ENCODE assay signal across 1 cellular context in the genomic region with DNA sequence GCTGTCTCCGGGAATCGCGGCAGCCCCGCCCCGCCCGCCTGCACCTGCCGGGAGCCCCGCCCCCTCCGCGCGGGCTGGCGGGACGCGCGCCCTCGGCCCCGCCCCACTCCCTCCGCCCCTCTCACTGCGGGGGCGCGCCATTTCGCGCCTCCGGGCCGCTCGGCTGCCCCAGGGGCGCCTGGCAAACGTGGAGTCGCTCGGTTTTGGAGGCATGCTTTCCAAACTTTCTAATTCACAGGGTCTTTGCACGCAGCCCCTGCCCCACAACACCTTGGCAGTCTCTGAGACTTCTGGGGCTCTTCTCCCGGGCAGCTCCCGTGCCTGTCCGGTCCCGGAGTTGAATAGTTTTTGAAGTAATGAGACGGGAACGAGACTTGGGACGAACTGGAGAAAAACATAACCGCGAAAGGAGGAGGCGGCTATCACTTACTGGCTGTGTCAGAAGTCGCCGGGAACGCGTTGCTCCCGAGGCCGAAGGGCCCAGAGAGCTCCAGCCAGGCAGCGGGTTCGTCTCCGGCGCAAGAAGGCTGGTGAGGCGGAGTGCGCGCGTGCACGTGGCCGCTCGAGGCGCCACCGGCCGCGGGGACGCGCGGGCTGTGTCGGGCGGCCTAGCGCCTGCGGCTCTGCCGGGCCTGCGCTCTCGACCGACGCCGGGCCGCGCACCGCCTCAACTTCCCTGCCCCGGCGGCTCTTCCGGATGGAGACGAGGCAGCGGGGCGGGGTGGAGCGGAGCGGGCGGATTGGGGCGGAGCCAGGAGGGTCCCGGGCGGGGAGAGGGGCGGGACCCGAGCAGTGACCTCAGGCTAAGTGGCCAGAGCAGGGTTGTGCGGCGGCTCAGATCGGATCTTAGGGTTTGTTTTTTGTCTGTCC.
TF ChIP-seq lines count a peak whose summit lies in the region.

MCM9 (minus strand) TSS at position 699 of the 870 bp plus-strand sequence. CDS start 3,436 bp downstream, outside the sequence.

TF ChIP-seq in HEK293, 187 proteins besides CTCF, POLR2A, EP300 and RAD21 (continued from another document and continues in another):
- TF ChIP-seq ZBTB26 (tag by site-specific recombination; optimal IDR thresholded peaks at IDR 0.05) (peak; percentile 90), ZNF629 (tag by site-specific recombination; IDR thresholded peaks at IDR 0.05) (peak; percentile 28; the same call in 1 of the 2 replicates), TSHZ1 (tag by site-specific recombination; IDR thresholded peaks at IDR 0.05; ENCODE audit: borderline replicate concordance) (no peak), ZNF660 (tag by site-specific recombination; IDR thresholded peaks at IDR 0.05) (peak; percentile 52; the same call in 1 of the 2 replicates), ZNF23 (tag by site-specific recombination; IDR thresholded peaks at IDR 0.05; ENCODE audit: borderline replicate concordance) (no peak), ZBTB20 (tag by site-specific recombination; IDR thresholded peaks at IDR 0.05) (peak; percentile 23; the same call in 1 of the 2 replicates), ZNF433 (tag by site-specific recombination; IDR thresholded peaks at IDR 0.05; ENCODE audit: low read depth) (no peak), ZNF280C (tag by site-specific recombination; IDR thresholded peaks at IDR 0.05) (no peak), KLF16 (tag by site-specific recombination; IDR thresholded peaks at IDR 0.05) (peak; percentile 58; the same call in 1 of the 2 replicates), ZNF510 (tag by site-specific recombination; IDR thresholded peaks at IDR 0.05; ENCODE audit: insufficient replicate concordance) (no peak), ZNF48 (tag by site-specific recombination; IDR thresholded peaks at IDR 0.05) (no peak), ZNF747 (tag by site-specific recombination; IDR thresholded peaks at IDR 0.05) (no peak), ZNF549 (tag by site-specific recombination; IDR thresholded peaks at IDR 0.05) (no peak), GLIS2 (tag by site-specific recombination; IDR thresholded peaks at IDR 0.05) (peak; percentile 10; the same call in 1 of the 2 replicates), BCL11A (tag by site-specific recombination; IDR thresholded peaks at IDR 0.05; ENCODE audit: low read depth) (no peak), ZNF2 (tag by site-specific recombination; IDR thresholded peaks at IDR 0.05) (peak; percentile 82; the same call in 1 of the 2 replicates), BCL11B (tag by site-specific recombination; IDR thresholded peaks at IDR 0.05; ENCODE audit: low read depth) (no peak), ZNF704 (tag by site-specific recombination; IDR thresholded peaks at IDR 0.05) (no peak), ZNF623 (tag by site-specific recombination; IDR thresholded peaks at IDR 0.05) (0 out of 2 replicates have a peak, but pooled peaks have one; percentile 24), ZNF658 (tag by site-specific recombination; IDR thresholded peaks at IDR 0.05) (no peak), ZNF274 (IDR thresholded peaks at IDR 0.05; ENCODE audit: low read length) (no peak), ZNF274 (tag by site-specific recombination; IDR thresholded peaks at IDR 0.05; ENCODE audit: borderline replicate concordance) (no peak), YY2 (tag by site-specific recombination; IDR thresholded peaks at IDR 0.05) (no peak), ZNF639 (tag by site-specific recombination; IDR thresholded peaks at IDR 0.05) (no peak), ZNF561 (tag by site-specific recombination; IDR thresholded peaks at IDR 0.05; ENCODE audit: borderline replicate concordance) (peak; percentile 47), ZFP41 (tag by site-specific recombination; IDR thresholded peaks at IDR 0.05; ENCODE audit: borderline replicate concordance) (no peak), GFI1B (tag by site-specific recombination; IDR thresholded peaks at IDR 0.05) (no peak), ZNF785 (tag by site-specific recombination; IDR thresholded peaks at IDR 0.05) (no peak), SCRT1 (tag by site-specific recombination; IDR thresholded peaks at IDR 0.05; ENCODE audit: borderline replicate concordance) (no peak)
- TF ChIP-seq, protein P1, sequence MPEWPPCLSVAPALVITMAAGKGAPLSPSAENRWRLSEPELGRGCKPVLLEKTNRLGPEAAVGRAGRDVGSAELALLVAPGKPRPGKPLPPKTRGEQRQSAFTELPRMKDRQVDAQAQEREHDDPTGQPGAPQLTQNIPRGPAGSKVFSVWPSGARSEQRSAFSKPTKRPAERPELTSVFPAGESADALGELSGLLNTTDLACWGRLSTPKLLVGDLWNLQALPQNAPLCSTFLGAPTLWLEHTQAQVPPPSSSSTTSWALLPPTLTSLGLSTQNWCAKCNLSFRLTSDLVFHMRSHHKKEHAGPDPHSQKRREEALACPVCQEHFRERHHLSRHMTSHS (tag by site-specific recombination; IDR thresholded peaks at IDR 0.05), result no peak
- TF ChIP-seq, protein P2, sequence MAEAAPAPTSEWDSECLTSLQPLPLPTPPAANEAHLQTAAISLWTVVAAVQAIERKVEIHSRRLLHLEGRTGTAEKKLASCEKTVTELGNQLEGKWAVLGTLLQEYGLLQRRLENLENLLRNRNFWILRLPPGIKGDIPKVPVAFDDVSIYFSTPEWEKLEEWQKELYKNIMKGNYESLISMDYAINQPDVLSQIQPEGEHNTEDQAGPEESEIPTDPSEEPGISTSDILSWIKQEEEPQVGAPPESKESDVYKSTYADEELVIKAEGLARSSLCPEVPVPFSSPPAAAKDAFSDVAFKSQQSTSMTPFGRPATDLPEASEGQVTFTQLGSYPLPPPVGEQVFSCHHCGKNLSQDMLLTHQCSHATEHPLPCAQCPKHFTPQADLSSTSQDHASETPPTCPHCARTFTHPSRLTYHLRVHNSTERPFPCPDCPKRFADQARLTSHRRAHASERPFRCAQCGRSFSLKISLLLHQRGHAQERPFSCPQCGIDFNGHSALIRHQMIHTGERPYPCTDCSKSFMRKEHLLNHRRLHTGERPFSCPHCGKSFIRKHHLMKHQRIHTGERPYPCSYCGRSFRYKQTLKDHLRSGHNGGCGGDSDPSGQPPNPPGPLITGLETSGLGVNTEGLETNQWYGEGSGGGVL (tag by site-specific recombination; IDR thresholded peaks at IDR 0.05), result no peak
- TF ChIP-seq, protein P3, sequence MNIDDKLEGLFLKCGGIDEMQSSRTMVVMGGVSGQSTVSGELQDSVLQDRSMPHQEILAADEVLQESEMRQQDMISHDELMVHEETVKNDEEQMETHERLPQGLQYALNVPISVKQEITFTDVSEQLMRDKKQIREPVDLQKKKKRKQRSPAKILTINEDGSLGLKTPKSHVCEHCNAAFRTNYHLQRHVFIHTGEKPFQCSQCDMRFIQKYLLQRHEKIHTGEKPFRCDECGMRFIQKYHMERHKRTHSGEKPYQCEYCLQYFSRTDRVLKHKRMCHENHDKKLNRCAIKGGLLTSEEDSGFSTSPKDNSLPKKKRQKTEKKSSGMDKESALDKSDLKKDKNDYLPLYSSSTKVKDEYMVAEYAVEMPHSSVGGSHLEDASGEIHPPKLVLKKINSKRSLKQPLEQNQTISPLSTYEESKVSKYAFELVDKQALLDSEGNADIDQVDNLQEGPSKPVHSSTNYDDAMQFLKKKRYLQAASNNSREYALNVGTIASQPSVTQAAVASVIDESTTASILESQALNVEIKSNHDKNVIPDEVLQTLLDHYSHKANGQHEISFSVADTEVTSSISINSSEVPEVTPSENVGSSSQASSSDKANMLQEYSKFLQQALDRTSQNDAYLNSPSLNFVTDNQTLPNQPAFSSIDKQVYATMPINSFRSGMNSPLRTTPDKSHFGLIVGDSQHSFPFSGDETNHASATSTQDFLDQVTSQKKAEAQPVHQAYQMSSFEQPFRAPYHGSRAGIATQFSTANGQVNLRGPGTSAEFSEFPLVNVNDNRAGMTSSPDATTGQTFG (tag by site-specific recombination; IDR thresholded peaks at IDR 0.05; ENCODE audit: borderline replicate concordance), result no peak
- TF ChIP-seq, protein P4, sequence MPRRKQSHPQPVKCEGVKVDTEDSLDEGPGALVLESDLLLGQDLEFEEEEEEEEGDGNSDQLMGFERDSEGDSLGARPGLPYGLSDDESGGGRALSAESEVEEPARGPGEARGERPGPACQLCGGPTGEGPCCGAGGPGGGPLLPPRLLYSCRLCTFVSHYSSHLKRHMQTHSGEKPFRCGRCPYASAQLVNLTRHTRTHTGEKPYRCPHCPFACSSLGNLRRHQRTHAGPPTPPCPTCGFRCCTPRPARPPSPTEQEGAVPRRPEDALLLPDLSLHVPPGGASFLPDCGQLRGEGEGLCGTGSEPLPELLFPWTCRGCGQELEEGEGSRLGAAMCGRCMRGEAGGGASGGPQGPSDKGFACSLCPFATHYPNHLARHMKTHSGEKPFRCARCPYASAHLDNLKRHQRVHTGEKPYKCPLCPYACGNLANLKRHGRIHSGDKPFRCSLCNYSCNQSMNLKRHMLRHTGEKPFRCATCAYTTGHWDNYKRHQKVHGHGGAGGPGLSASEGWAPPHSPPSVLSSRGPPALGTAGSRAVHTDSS (tag by site-specific recombination; IDR thresholded peaks at IDR 0.05), result no peak
- TF ChIP-seq, protein P5, sequence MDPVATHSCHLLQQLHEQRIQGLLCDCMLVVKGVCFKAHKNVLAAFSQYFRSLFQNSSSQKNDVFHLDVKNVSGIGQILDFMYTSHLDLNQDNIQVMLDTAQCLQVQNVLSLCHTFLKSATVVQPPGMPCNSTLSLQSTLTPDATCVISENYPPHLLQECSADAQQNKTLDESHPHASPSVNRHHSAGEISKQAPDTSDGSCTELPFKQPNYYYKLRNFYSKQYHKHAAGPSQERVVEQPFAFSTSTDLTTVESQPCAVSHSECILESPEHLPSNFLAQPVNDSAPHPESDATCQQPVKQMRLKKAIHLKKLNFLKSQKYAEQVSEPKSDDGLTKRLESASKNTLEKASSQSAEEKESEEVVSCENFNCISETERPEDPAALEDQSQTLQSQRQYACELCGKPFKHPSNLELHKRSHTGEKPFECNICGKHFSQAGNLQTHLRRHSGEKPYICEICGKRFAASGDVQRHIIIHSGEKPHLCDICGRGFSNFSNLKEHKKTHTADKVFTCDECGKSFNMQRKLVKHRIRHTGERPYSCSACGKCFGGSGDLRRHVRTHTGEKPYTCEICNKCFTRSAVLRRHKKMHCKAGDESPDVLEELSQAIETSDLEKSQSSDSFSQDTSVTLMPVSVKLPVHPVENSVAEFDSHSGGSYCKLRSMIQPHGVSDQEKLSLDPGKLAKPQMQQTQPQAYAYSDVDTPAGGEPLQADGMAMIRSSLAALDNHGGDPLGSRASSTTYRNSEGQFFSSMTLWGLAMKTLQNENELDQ (tag by site-specific recombination; IDR thresholded peaks at IDR 0.05; ENCODE audit: low read depth), result no peak
